15 cellular contexts compared by ENCODE assay signal in the genomic region with DNA sequence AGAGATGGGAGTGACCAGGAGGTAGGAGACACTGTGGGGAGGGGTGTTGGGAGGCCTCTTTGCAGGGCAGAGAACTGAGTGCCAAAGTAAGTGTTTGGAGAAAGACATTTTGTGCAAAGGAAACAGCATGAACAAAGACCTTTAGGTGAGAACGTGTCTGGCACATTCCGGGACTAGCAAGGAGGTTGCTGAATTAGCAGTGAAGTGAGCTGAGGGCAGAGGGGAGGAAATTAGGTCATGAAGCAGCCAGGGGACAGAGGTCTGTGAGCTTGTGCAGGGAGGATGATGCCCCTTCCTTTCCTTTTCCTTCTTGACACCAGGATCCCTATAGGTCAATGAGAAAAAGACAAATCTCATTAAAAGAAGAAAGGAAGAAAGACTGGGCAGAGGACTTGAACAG.
"Had no signal": no experiment of that assay in that cellular context is flagged by ENCODE, and none has a peak within 500 bp of the region (broad histone marks: within the 10 kb centered on the region; RNA-seq: fewer than 3 reads in every experiment).

No MANE protein-coding gene starts in this region.

- H3K4me2 ChIP-seq: smooth muscle cell had no signal

- H3K36me3 Mint-ChIP-seq: stimulated activated memory B cell treated with anti-CD40 and anti-IgM and Interleukin-4, amounts not matched to agents 10 μg/mL and 1 μg/mL and 100 μg/mL, for 72 hours; type B pancreatic cell had no signal

- H3K36me3 ChIP-seq: adrenal gland had no signal

- H3K4me1 ChIP-seq: adrenal gland had no signal

- H3K9me3 ChIP-seq: adrenal gland, mucosa of descending colon had no signal

- H3K4me3 ChIP-seq: adrenal gland, mucosa of descending colon, smooth muscle cell had no signal

- H3K4me1 Mint-ChIP-seq: stimulated activated memory B cell treated with anti-CD40 and anti-IgM and Interleukin-4, amounts not matched to agents 10 μg/mL and 1 μg/mL and 100 μg/mL, for 72 hours had no signal

- H3K27ac ChIP-seq: adrenal gland had no signal

- H3K27me3 ChIP-seq: adrenal gland had no signal

- DNase-seq: activated CD4-positive, alpha-beta memory T cell treated with anti-CD3 and anti-CD28 coated beads, Interleukin-2, amount 10 ng/mL, durations not matched to agents 7 days and 5 days; activated CD4-positive, alpha-beta T cell treated with anti-CD3 and anti-CD28 coated beads for 1 hour; activated naive CD4-positive, alpha-beta T cell treated with anti-CD3 and anti-CD28 coated beads, Interleukin-2, amount 50 U/mL, for 16 hours; adrenal gland; caudate nucleus; cortex of kidney; hippocampal formation; mucosa of descending colon; right cardiac atrium; SIG-M5; substantia nigra had no signal

- H3K9me3 Mint-ChIP-seq: activated CD4-positive, alpha-beta memory T cell treated with anti-CD3 and anti-CD28 coated beads, Interleukin-2, amount 10 ng/mL, durations not matched to agents 7 days and 5 days; stimulated activated memory B cell treated with anti-CD40 and anti-IgM and Interleukin-4, amounts not matched to agents 10 μg/mL and 1 μg/mL and 100 μg/mL, for 72 hours; type B pancreatic cell had no signal

- H3K4me3 Mint-ChIP-seq: activated CD4-positive, alpha-beta memory T cell treated with anti-CD3 and anti-CD28 coated beads, Interleukin-2, amount 10 ng/mL, durations not matched to agents 7 days and 5 days; stimulated activated memory B cell treated with anti-CD40 and anti-IgM and Interleukin-4, amounts not matched to agents 10 μg/mL and 1 μg/mL and 100 μg/mL, for 72 hours; type B pancreatic cell had no signal

- H3K27me3 Mint-ChIP-seq: type B pancreatic cell had no signal

- ATAC-seq: esophagus mucosa; mucosa of descending colon; stimulated activated memory B cell treated with anti-CD40 and anti-IgM and Interleukin-4, amounts not matched to agents 10 μg/mL and 1 μg/mL and 100 μg/mL, for 72 hours had no signal

- H3K27ac Mint-ChIP-seq: activated CD4-positive, alpha-beta memory T cell treated with anti-CD3 and anti-CD28 coated beads, Interleukin-2, amount 10 ng/mL, durations not matched to agents 7 days and 5 days; stimulated activated memory B cell treated with anti-CD40 and anti-IgM and Interleukin-4, amounts not matched to agents 10 μg/mL and 1 μg/mL and 100 μg/mL, for 72 hours; type B pancreatic cell had no signal
